Comparison of ENCODE assay signal across 11 cellular contexts in the genomic region with DNA sequence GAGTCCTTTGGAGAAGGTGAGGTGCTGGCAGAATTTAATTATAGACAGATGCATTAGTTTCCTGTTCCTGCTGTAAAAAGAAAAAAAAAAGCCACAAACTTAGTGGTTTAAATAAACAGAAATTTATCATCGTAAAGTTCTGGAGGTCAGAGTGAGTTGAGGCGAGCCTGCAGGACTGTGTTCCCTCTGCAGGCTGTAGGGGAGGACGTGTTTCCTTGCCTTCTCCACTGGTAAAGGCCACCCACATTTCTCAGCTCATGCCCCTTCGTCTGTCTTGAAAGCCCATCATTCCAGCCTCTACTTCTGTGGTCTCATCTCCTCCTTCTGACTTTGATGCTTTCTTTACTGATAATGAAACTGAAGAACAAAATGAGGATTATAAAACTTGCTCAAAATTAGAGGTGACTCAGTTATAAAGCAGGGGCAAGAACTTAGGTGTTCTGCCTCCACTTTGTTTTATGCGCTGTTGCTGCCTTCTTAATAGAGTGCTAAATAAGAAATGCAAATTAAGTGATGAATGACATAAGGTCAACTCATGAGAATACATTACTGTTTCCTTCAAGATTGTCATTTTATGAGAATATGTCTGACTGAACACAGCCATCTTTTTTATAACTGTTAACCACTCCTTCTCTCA.
A peak's percentile ranks its signal among the peaks of the same experiment; 100 is the strongest.
DNase-seq lines count a peak whose midpoint lies in the region; ATAC-seq and TF ChIP-seq lines count a peak whose summit lies in the region.
"Had no signal": no experiment of that assay in that cellular context is flagged by ENCODE, and none has a peak within 500 bp of the region (broad histone marks: within the 10 kb centered on the region; RNA-seq: fewer than 3 reads in every experiment).

No MANE protein-coding gene starts in this region.

- DNase-seq in CD8-positive, alpha-beta T cell: no peak
- DNase-seq in activated naive CD4-positive, alpha-beta T cell treated with anti-CD3 and anti-CD28 coated beads for 36 hours: peak; percentile 64
- DNase-seq in naive B cell (no peak), vagina (ENCODE audit: extremely low spot score in 2 of 2) (no peak), breast epithelium (ENCODE audit: low spot score in 2 of 2) (no peak)
- DNase-seq: DMS79, uterus had no signal

- POLR2A ChIA-PET in CD8-positive, alpha-beta T cell (lab: Charles Lee): interaction anchor here (0.7 kb wide), 1 partner anchor 109 kb away, joined by 3 read pairs; no protein-coding TSS in a partner anchor

- TF ChIP-seq CTCF in CD8-positive, alpha-beta T cell (IDR thresholded peaks at IDR 0.05): no peak
- TF ChIP-seq CTCF in vagina (IDR thresholded peaks at IDR 0.05): no peak
- TF ChIP-seq CTCF in breast epithelium (IDR thresholded peaks at IDR 0.05): no peak

- CTCF ChIA-PET in CD8-positive, alpha-beta T cell (lab: Charles Lee): interaction anchor here (1.3 kb wide), 1 partner anchor 143 kb away, joined by 3 read pairs; the partner anchor contains the start of gene STIM2
- CTCF ChIA-PET in activated naive CD4-positive, alpha-beta T cell treated with anti-CD3 and anti-CD28 coated beads for 36 hours (lab: Charles Lee): interaction anchor here (0.6 to 1.4 kb wide), 6 partner anchors 117 to 465 kb away, joined by 3 to 4 read pairs (median 4); no protein-coding TSS in a partner anchor

- H3K36me3 Mint-ChIP-seq in CD8-positive, alpha-beta T cell: peaks cover 35% of the 10 kb centered on the region
- peaks cover 5% of the 10 kb centered on the region for H3K36me3 Mint-ChIP-seq in activated naive CD4-positive, alpha-beta T cell treated with anti-CD3 and anti-CD28 coated beads for 36 hours (ENCODE audit: low read depth)
- peaks cover 0 to 7% of the 10 kb centered on the region in 2 donors for H3K36me3 Mint-ChIP-seq in naive B cell

- H3K4me3 ChIP-seq in CD8-positive, alpha-beta T cell (ENCODE audit: low read depth, low read length): no peak overlapping the region
- no peak overlapping the region for H3K4me3 ChIP-seq in vagina
- H3K4me3 ChIP-seq in breast epithelium: no peak overlapping the region
- H3K4me3 ChIP-seq: neural progenitor cell, uterus had no signal

- no peaks in the 10 kb centered on the region for H3K27me3 ChIP-seq in CD8-positive, alpha-beta T cell (ENCODE audit: insufficient read depth, low read length)
- H3K27me3 ChIP-seq in vagina (no peaks in the 10 kb centered on the region), breast epithelium (no peaks in the 10 kb centered on the region)
- H3K27me3 ChIP-seq: neural progenitor cell, uterus had no signal

- TF ChIP-seq POLR2A in vagina (IDR thresholded peaks at IDR 0.05): no peak
- no peak for TF ChIP-seq POLR2A in breast epithelium (IDR thresholded peaks at IDR 0.05)

- H3K36me3 ChIP-seq in CD8-positive, alpha-beta T cell (ENCODE audit: insufficient read depth, low read length): no peaks in the 10 kb centered on the region
- H3K36me3 ChIP-seq in vagina: no peaks in the 10 kb centered on the region
- H3K36me3 ChIP-seq in breast epithelium: no peaks in the 10 kb centered on the region
- H3K36me3 ChIP-seq: neural progenitor cell, uterus had no signal

- H3K27me3 Mint-ChIP-seq in CD8-positive, alpha-beta T cell (ENCODE audit: low read depth): no peaks in the 10 kb centered on the region
- no peaks in the 10 kb centered on the region for H3K27me3 Mint-ChIP-seq in activated naive CD4-positive, alpha-beta T cell treated with anti-CD3 and anti-CD28 coated beads for 36 hours (ENCODE audit: low read depth)
- no peaks in the 10 kb centered on the region for H3K27me3 Mint-ChIP-seq in naive B cell

- peak overlapping the region; percentile 6 for H3K27ac ChIP-seq in CD8-positive, alpha-beta T cell (ENCODE audit: low read depth, low read length)
- H3K27ac ChIP-seq in vagina (no peak overlapping the region), breast epithelium (no peak overlapping the region)
- H3K27ac ChIP-seq: neural progenitor cell had no signal

- intact Hi-C loops in CD8-positive, alpha-beta T cell (cut with DNase I, micrococcal nuclease): loop anchor here (2.0 to 5.0 kb wide), 2 partner anchors 15 to 421 kb away; partner anchors contain the start of gene TBC1D19 (in 1 of the 2)
- intact Hi-C loops in activated naive CD4-positive, alpha-beta T cell treated with anti-CD3 and anti-CD28 coated beads for 36 hours (cut with micrococcal nuclease): loop anchor here (1.0 to 10.0 kb wide), 16 partner anchors 9 to 1141 kb away; partner anchors contain the start of genes SEL1L3, STIM2 and TBC1D19
- intact Hi-C loops in vagina (cut with DNase I) (no loop called here), breast epithelium (cut with DNase I; ENCODE audit: low total_unique reads) (no loop called here)

- H3K9me3 ChIP-seq in CD8-positive, alpha-beta T cell (ENCODE audit: low read length): no peaks in the 10 kb centered on the region
- H3K9me3 ChIP-seq in vagina: no peaks in the 10 kb centered on the region
- no peaks in the 10 kb centered on the region for H3K9me3 ChIP-seq in breast epithelium
- H3K9me3 ChIP-seq: uterus had no signal

- no peaks in the 10 kb centered on the region for H3K9me3 Mint-ChIP-seq in CD8-positive, alpha-beta T cell
- no peaks in the 10 kb centered on the region for H3K9me3 Mint-ChIP-seq in activated naive CD4-positive, alpha-beta T cell treated with anti-CD3 and anti-CD28 coated beads for 36 hours
- no peaks in the 10 kb centered on the region for H3K9me3 Mint-ChIP-seq in naive B cell
- H3K9me3 Mint-ChIP-seq: neural progenitor cell had no signal

- H3K4me3 Mint-ChIP-seq in CD8-positive, alpha-beta T cell: peak overlapping the region; percentile 23
- peak overlapping the region; percentile 39 for H3K4me3 Mint-ChIP-seq in activated naive CD4-positive, alpha-beta T cell treated with anti-CD3 and anti-CD28 coated beads for 36 hours
- H3K4me3 Mint-ChIP-seq in naive B cell: peak overlapping the region in 3 of 8 donors; percentile 4 to 69 (median 55)
- H3K4me3 Mint-ChIP-seq: neural progenitor cell had no signal

- peaks cover 15% of the 10 kb centered on the region for H3K4me1 ChIP-seq in CD8-positive, alpha-beta T cell (ENCODE audit: insufficient read depth, low read length)
- H3K4me1 ChIP-seq in vagina: no peaks in the 10 kb centered on the region
- H3K4me1 ChIP-seq in breast epithelium: no peaks in the 10 kb centered on the region
- H3K4me1 ChIP-seq: neural progenitor cell had no signal

- peaks cover 44% of the 10 kb centered on the region for H3K4me1 Mint-ChIP-seq in CD8-positive, alpha-beta T cell (ENCODE audit: low read depth)
- peaks cover 64% of the 10 kb centered on the region for H3K4me1 Mint-ChIP-seq in activated naive CD4-positive, alpha-beta T cell treated with anti-CD3 and anti-CD28 coated beads for 36 hours (ENCODE audit: low read depth)
- peaks cover 7 to 26% (median 12%) of the 10 kb centered on the region in 3 donors for H3K4me1 Mint-ChIP-seq in naive B cell
- H3K4me1 Mint-ChIP-seq: neural progenitor cell had no signal

- H3K27ac Mint-ChIP-seq in CD8-positive, alpha-beta T cell: peak overlapping the region; percentile 81
- H3K27ac Mint-ChIP-seq in activated naive CD4-positive, alpha-beta T cell treated with anti-CD3 and anti-CD28 coated beads for 36 hours: peak overlapping the region; percentile 84
- peak overlapping the region in 5 of 6 donors; percentile 52 to 88 (median 66) for H3K27ac Mint-ChIP-seq in naive B cell
- H3K27ac Mint-ChIP-seq: neural progenitor cell had no signal

- peak; percentile 56 for ATAC-seq in CD8-positive, alpha-beta T cell
- ATAC-seq in HG02885 (IDR thresholded peaks at IDR 0.05; ENCODE audit: poor library complexity, unreplicated experiment): peak; percentile 29
- no peak for ATAC-seq in naive B cell (ENCODE audit: low read depth in 2 of 2)
- ATAC-seq in GM19395 (IDR thresholded peaks at IDR 0.05; ENCODE audit: unreplicated experiment): no peak
- no peak for ATAC-seq in GM21515 (IDR thresholded peaks at IDR 0.05; ENCODE audit: unreplicated experiment)

Comparison
In these comparisons a context has a peak if more than half of its experiments do, and no peak if none do; other contexts are left out.
1. ATAC-seq: peak in CD8-positive, alpha-beta T cell (single experiment) and HG02885 (single experiment); none in naive B cell (0 of 2), GM19395 (single experiment) and GM21515 (single experiment).
2. intact Hi-C loops: an anchor here in CD8-positive, alpha-beta T cell (2.0 to 5.0 kb wide) and activated naive CD4-positive, alpha-beta T cell treated with anti-CD3 and anti-CD28 coated beads for 36 hours (1.0 to 10.0 kb wide); none called in vagina and breast epithelium.
3. Peak in every context shown above with its lines, with median percentiles within 50 percentile points of each other: H3K27ac Mint-ChIP-seq.